In genomic region chr10:101216207-101216607, GRCh38 we compare ENCODE assay signal across 13 cellular contexts. TPM values are rescaled to one million over a fixed set of nuclear protein-coding genes. Genes with fewer than 3 reads are reported as not detected.
DNase-seq lines count a peak whose midpoint lies in the region; ATAC-seq and TF ChIP-seq lines count a peak whose summit lies in the region.
"Had no signal": no experiment of that assay in that cellular context is flagged by ENCODE, and none has a peak within 500 bp of the region (broad histone marks: within the 10 kb centered on the region; RNA-seq: fewer than 3 reads in every experiment).

No MANE protein-coding gene starts in this region.

- H3K4me3 ChIP-seq in iPS-15b (ENCODE audit: low read depth, low read length) (peak overlapping the region; percentile 18), foreskin fibroblast (ENCODE audit: low read depth in 1 of 2, low read length in 2 of 2) (no peak overlapping the region)
- H3K4me3 ChIP-seq: lung had no signal

- no peak overlapping the region for H3K27ac Mint-ChIP-seq in activated naive CD4-positive, alpha-beta T cell treated with anti-CD3 and anti-CD28 coated beads for 36 hours
- H3K27ac Mint-ChIP-seq in activated B cell treated with CpG ODN at 0.5 μM for 24 hours: peak overlapping the region; percentile 41

- intact Hi-C loops in activated naive CD4-positive, alpha-beta T cell treated with anti-CD3 and anti-CD28 coated beads for 36 hours (cut with micrococcal nuclease): loop anchor here (1.0 to 5.0 kb wide), 2 partner anchors 10 to 174 kb away; no protein-coding TSS in a partner anchor
- intact Hi-C loops in activated B cell treated with CpG ODN at 0.5 μM for 24 hours (cut with micrococcal nuclease): loop anchor here (5.0 kb wide), 1 partner anchor 389 kb away; no protein-coding TSS in a partner anchor

- no peaks in the 10 kb centered on the region for H3K36me3 ChIP-seq in iPS-15b (ENCODE audit: control insufficient read depth, insufficient read depth, low read length)
- H3K36me3 ChIP-seq: BLaER1 had no signal

- peak; percentile 22 for ATAC-seq in activated B cell treated with CpG ODN at 0.5 μM for 24 hours (ENCODE audit: low read depth)
- ATAC-seq in GM18870 (IDR thresholded peaks at IDR 0.05; ENCODE audit: unreplicated experiment): no peak
- ATAC-seq in HG03354 (IDR thresholded peaks at IDR 0.05; ENCODE audit: poor library complexity, severe bottlenecking, unreplicated experiment): no peak

- H3K27me3 Mint-ChIP-seq in activated naive CD4-positive, alpha-beta T cell treated with anti-CD3 and anti-CD28 coated beads for 36 hours (ENCODE audit: low read depth): peaks cover 81% of the 10 kb centered on the region
- H3K27me3 Mint-ChIP-seq in activated B cell treated with CpG ODN at 0.5 μM for 24 hours: peaks cover 64% of the 10 kb centered on the region

- TF ChIP-seq CTCF in activated B cell treated with CpG ODN at 0.5 μM for 24 hours (IDR thresholded peaks at IDR 0.05) (no peak), foreskin fibroblast (IDR thresholded peaks at IDR 0.05; ENCODE audit: low read depth, low read length) (no peak)

- peaks cover 96% of the 10 kb centered on the region for H3K27me3 ChIP-seq in iPS-15b (ENCODE audit: control insufficient read depth, insufficient read depth, low read length)

- no peak overlapping the region for H3K9ac ChIP-seq in iPS-15b (ENCODE audit: low read depth, low read length)
- H3K9ac ChIP-seq: BLaER1 had no signal

- POLR2A ChIA-PET in activated B cell treated with CpG ODN at 0.5 μM for 24 hours (lab: Charles Lee): interaction anchor here (1.1 kb wide), 1 partner anchor 10 kb away, joined by 3 read pairs; no protein-coding TSS in a partner anchor

- no peaks in the 10 kb centered on the region for H3K36me3 Mint-ChIP-seq in activated naive CD4-positive, alpha-beta T cell treated with anti-CD3 and anti-CD28 coated beads for 36 hours (ENCODE audit: low read depth)
- no peaks in the 10 kb centered on the region for H3K36me3 Mint-ChIP-seq in activated B cell treated with CpG ODN at 0.5 μM for 24 hours (ENCODE audit: low read depth)

- DNase-seq in activated naive CD4-positive, alpha-beta T cell treated with anti-CD3 and anti-CD28 coated beads for 36 hours: peak; percentile 41
- no peak for DNase-seq in activated naive CD4-positive, alpha-beta T cell (lab: John Stamatoyannopoulos, UW)
- DNase-seq in activated B cell treated with CpG ODN at 0.5 μM for 24 hours (no peak), NCI-H1694 (lab: John Stamatoyannopoulos, UW) (no peak), foreskin fibroblast (no peak)
- DNase-seq: activated effector memory CD4-positive, alpha-beta T cell treated with Interleukin-2 at 50 U/mL for 16 hours; hippocampal formation; NCI-H2107 had no signal

- CTCF ChIA-PET in activated naive CD4-positive, alpha-beta T cell treated with anti-CD3 and anti-CD28 coated beads for 36 hours (lab: Charles Lee): interaction anchor here (0.7 to 6.4 kb wide), 5 partner anchors 13 to 74 kb away, joined by 3 to 75 read pairs (median 17); partner anchors contain the start of gene LBX1
- CTCF ChIA-PET in activated B cell treated with CpG ODN at 0.5 μM for 24 hours (lab: Charles Lee): interaction anchor here (3.4 to 4.2 kb wide), 3 partner anchors 11 to 354 kb away, joined by 13 to 32 read pairs (median 25); no protein-coding TSS in a partner anchor

- H3K9me3 ChIP-seq in iPS-15b (ENCODE audit: control insufficient read depth, insufficient read depth, low read length): no peaks in the 10 kb centered on the region
- H3K9me3 ChIP-seq: BLaER1 had no signal

- peaks cover 32% of the 10 kb centered on the region for H3K4me1 Mint-ChIP-seq in activated naive CD4-positive, alpha-beta T cell treated with anti-CD3 and anti-CD28 coated beads for 36 hours (ENCODE audit: low read depth)
- peaks cover 32% of the 10 kb centered on the region for H3K4me1 Mint-ChIP-seq in activated B cell treated with CpG ODN at 0.5 μM for 24 hours

- peak overlapping the region; percentile 60 for H3K4me3 Mint-ChIP-seq in activated naive CD4-positive, alpha-beta T cell treated with anti-CD3 and anti-CD28 coated beads for 36 hours
- H3K4me3 Mint-ChIP-seq in activated B cell treated with CpG ODN at 0.5 μM for 24 hours: peak overlapping the region; percentile 56

- H3K9me3 Mint-ChIP-seq in activated naive CD4-positive, alpha-beta T cell treated with anti-CD3 and anti-CD28 coated beads for 36 hours: no peaks in the 10 kb centered on the region
- no peaks in the 10 kb centered on the region for H3K9me3 Mint-ChIP-seq in activated B cell treated with CpG ODN at 0.5 μM for 24 hours

- peaks cover 7% of the 10 kb centered on the region for H3K4me1 ChIP-seq in iPS-15b (ENCODE audit: control insufficient read depth, insufficient read depth, low read length)

RNA-seq across cellular contexts. Expression of gene LBX1, which starts 13.1 kb away (rescaled TPM):
- not detected for total RNA-seq in activated naive CD4-positive, alpha-beta T cell treated with anti-CD3 and anti-CD28 coated beads for 36 hours
- not detected in 2 replicates for total RNA-seq in activated B cell treated with CpG ODN at 0.5 μM for 24 hours
